10 cellular contexts compared by ENCODE assay signal in the genomic region with DNA sequence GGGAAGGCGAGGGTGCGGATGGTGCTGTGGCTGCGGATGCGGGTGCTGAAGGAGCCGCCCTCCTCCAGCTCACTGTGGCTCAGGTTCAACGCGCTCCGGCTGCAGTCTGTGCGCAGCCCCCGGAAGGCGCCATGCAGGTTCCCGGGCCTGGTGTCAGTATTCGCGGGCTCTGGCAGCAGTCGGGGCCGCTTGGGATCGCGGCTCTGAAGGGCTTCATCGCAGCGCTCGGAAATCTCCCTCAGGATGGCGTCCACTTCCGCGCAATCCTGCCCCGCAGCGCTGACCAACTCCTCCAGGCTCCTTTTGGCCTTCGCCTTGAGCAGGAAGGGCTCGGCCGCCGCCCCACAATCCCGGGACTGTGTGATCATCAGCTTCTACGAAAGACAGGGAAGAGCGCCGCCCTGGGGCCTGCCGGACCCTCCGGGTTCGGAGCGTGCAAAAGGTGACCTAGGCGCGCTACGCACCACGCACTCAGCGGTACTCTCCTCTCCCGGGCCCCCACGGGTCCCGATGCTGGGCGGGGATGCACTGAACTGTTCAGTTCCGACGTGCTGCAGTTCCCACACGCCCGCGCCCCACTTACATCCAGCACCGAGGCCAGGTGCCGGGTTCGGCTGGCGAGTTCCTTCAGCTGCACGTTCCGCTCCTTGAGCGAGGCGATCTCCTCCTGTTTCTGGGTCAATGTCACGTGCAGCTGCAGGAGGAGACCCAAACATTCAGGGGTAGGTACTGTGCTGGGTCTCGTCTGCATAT. TPM values are rescaled to one million over a fixed set of nuclear protein-coding genes. Genes with fewer than 3 reads are reported as not detected.
DNase-seq lines count a peak whose midpoint lies in the region; ATAC-seq, FAIRE-seq and TF ChIP-seq lines count a peak whose summit lies in the region.
"Had no signal": no experiment of that assay in that cellular context is flagged by ENCODE, and none has a peak within 500 bp of the region (broad histone marks: within the 10 kb centered on the region; RNA-seq: fewer than 3 reads in every experiment).

No MANE protein-coding gene starts in this region.

- peaks cover 75% of the 10 kb centered on the region for H3K27me3 ChIP-seq in adipocyte (replicated peaks; ENCODE audit: control insufficient read depth, insufficient read depth, low read length)

- H3K4me3 ChIP-seq in adipocyte (ENCODE audit: low read length) (peak overlapping the region; percentile 54), kidney (ENCODE audit: low read length in 2 of 2) (peak overlapping the region in 1 of 2 donors; percentile 11)

- H3K36me3 ChIP-seq in adipocyte (ENCODE audit: control insufficient read depth, insufficient read depth, low read length, severe bottlenecking) (no peaks in the 10 kb centered on the region), kidney (ENCODE audit: control insufficient read depth in 1 of 2, insufficient read depth in 2 of 2, low read length in 2 of 2) (no peaks in the 10 kb centered on the region)

- H3K4me3 Mint-ChIP-seq in activated CD4-positive, alpha-beta T cell treated with anti-CD3 and anti-CD28 coated beads for 36 hours, result peak overlapping the region; percentile 59
- peak overlapping the region; percentile 81 for H3K4me3 Mint-ChIP-seq in stimulated activated naive B cell treated with anti-CD40 and anti-IgM and Interleukin-4, amounts not matched to agents 10 μg/mL and 1 μg/mL and 100 μg/mL, for 72 hours

- POLR2A ChIA-PET in activated CD4-positive, alpha-beta T cell treated with anti-CD3 and anti-CD28 coated beads for 36 hours (lab: Charles Lee), result no interaction called here

- CTCF ChIA-PET in activated CD4-positive, alpha-beta T cell treated with anti-CD3 and anti-CD28 coated beads for 36 hours (lab: Charles Lee), result interaction anchor here (0.6 to 1.7 kb wide), 4 partner anchors 9 to 962 kb away, joined by 3 to 6 read pairs (median 4); no protein-coding TSS in a partner anchor

- peaks cover 57% of the 10 kb centered on the region for H3K27me3 Mint-ChIP-seq in activated CD4-positive, alpha-beta T cell treated with anti-CD3 and anti-CD28 coated beads for 36 hours
- H3K27me3 Mint-ChIP-seq in stimulated activated naive B cell treated with anti-CD40 and anti-IgM and Interleukin-4, amounts not matched to agents 10 μg/mL and 1 μg/mL and 100 μg/mL, for 72 hours, result peaks cover 61 to 78% of the 10 kb centered on the region in 2 donors

- H3K9me3 ChIP-seq in adipocyte (ENCODE audit: control insufficient read depth, low read length), result peaks cover 8% of the 10 kb centered on the region
- H3K9me3 ChIP-seq in kidney (ENCODE audit: control insufficient read depth in 1 of 2, low read length in 2 of 2), result no peaks in the 10 kb centered on the region

- peak; percentile 36 for DNase-seq in activated CD4-positive, alpha-beta T cell treated with anti-CD3 and anti-CD28 coated beads for 36 hours
- DNase-seq in activated CD4-positive, alpha-beta T cell treated with anti-CD3 and anti-CD28 coated beads, Interleukin-2, amount 50 U/mL, for 48 hours, result no peak
- DNase-seq in adipocyte (ENCODE audit: low read depth), result peak; percentile 21
- peak; percentile 78 for DNase-seq in kidney
- DNase-seq in stimulated activated naive B cell treated with anti-CD40 and anti-IgM and Interleukin-4, amounts not matched to agents 10 μg/mL and 1 μg/mL and 100 μg/mL, for 72 hours, result no peak
- no peak for DNase-seq in COR-L47 (lab: John Stamatoyannopoulos, UW)
- no peak for DNase-seq in occipital lobe (lab: John Stamatoyannopoulos, UW)
- DNase-seq: T1000 had no signal

- peaks cover 7% of the 10 kb centered on the region for H3K4me1 ChIP-seq in adipocyte (ENCODE audit: control insufficient read depth, insufficient read depth, low read length)
- H3K4me1 ChIP-seq in kidney (ENCODE audit: control insufficient read depth in 1 of 2, insufficient read depth in 1 of 2, low read depth in 1 of 2, low read length in 2 of 2), result peaks cover 0 to 8% of the 10 kb centered on the region in 2 donors

- no peaks in the 10 kb centered on the region for H3K36me3 Mint-ChIP-seq in activated CD4-positive, alpha-beta T cell treated with anti-CD3 and anti-CD28 coated beads for 36 hours (ENCODE audit: low read depth)
- no peaks in the 10 kb centered on the region for H3K36me3 Mint-ChIP-seq in stimulated activated naive B cell treated with anti-CD40 and anti-IgM and Interleukin-4, amounts not matched to agents 10 μg/mL and 1 μg/mL and 100 μg/mL, for 72 hours

- no peak overlapping the region for H3K9ac ChIP-seq in adipocyte (ENCODE audit: low read length)
- no peak overlapping the region for H3K9ac ChIP-seq in kidney (ENCODE audit: low read length in 2 of 2)

- peak; percentile 31 for ATAC-seq in activated CD4-positive, alpha-beta T cell treated with anti-CD3 and anti-CD28 coated beads for 36 hours
- peak; percentile 27 to 64 for ATAC-seq in stimulated activated naive B cell treated with anti-CD40 and anti-IgM and Interleukin-4, amounts not matched to agents 10 μg/mL and 1 μg/mL and 100 μg/mL, for 72 hours (replicated peaks)
- no peak for ATAC-seq in GM18868 (IDR thresholded peaks at IDR 0.05; ENCODE audit: unreplicated experiment)

- intact Hi-C loops in activated CD4-positive, alpha-beta T cell treated with anti-CD3 and anti-CD28 coated beads for 36 hours (cut with DNase I, micrococcal nuclease), result no loop called here
- intact Hi-C loops in kidney (cut with DNase I), result no loop called here

- no peak for FAIRE-seq in kidney (lab: Jason Lieb, UNC)
- FAIRE-seq: A204.1 had no signal

- no peaks in the 10 kb centered on the region for H3K9me3 Mint-ChIP-seq in activated CD4-positive, alpha-beta T cell treated with anti-CD3 and anti-CD28 coated beads for 36 hours (ENCODE audit: low read depth)
- peaks cover 3 to 5% of the 10 kb centered on the region in 2 donors for H3K9me3 Mint-ChIP-seq in stimulated activated naive B cell treated with anti-CD40 and anti-IgM and Interleukin-4, amounts not matched to agents 10 μg/mL and 1 μg/mL and 100 μg/mL, for 72 hours

- peaks cover 24% of the 10 kb centered on the region for H3K4me1 Mint-ChIP-seq in activated CD4-positive, alpha-beta T cell treated with anti-CD3 and anti-CD28 coated beads for 36 hours
- peaks cover 16 to 41% of the 10 kb centered on the region in 2 donors for H3K4me1 Mint-ChIP-seq in stimulated activated naive B cell treated with anti-CD40 and anti-IgM and Interleukin-4, amounts not matched to agents 10 μg/mL and 1 μg/mL and 100 μg/mL, for 72 hours

- no peak overlapping the region for H3K27ac Mint-ChIP-seq in activated CD4-positive, alpha-beta T cell treated with anti-CD3 and anti-CD28 coated beads for 36 hours
- H3K27ac Mint-ChIP-seq in stimulated activated naive B cell treated with anti-CD40 and anti-IgM and Interleukin-4, amounts not matched to agents 10 μg/mL and 1 μg/mL and 100 μg/mL, for 72 hours, result peak overlapping the region; percentile 80

- no peak overlapping the region for H3K27ac ChIP-seq in kidney (ENCODE audit: low read depth in 2 of 2, low read length in 2 of 2)

- TF ChIP-seq CTCF in kidney (IDR thresholded peaks at IDR 0.05; ENCODE audit: borderline replicate concordance, extremely low read depth, insufficient read depth), result no peak

RNA-seq across cellular contexts. Expression of a gene that starts 6.5 kb away (rescaled TPM):
- total RNA-seq in activated CD4-positive, alpha-beta T cell treated with anti-CD3 and anti-CD28 coated beads for 36 hours, result not detected
- 0.13 TPM for total RNA-seq in kidney
- polyA plus RNA-seq in kidney (ENCODE audit: insufficient read depth, low read depth, low replicate concordance), result not detected
- not detected for total RNA-seq in occipital lobe

RNA-seq across cellular contexts. Expression of a gene that starts 12.8 kb away (rescaled TPM):
- total RNA-seq in activated CD4-positive, alpha-beta T cell treated with anti-CD3 and anti-CD28 coated beads for 36 hours, result not detected
- 5.9 TPM for total RNA-seq in kidney
- polyA plus RNA-seq in kidney (ENCODE audit: insufficient read depth, low read depth, low replicate concordance), result 2.1 TPM
- 0.16 TPM for total RNA-seq in occipital lobe

RNA-seq across cellular contexts. Expression of a gene that starts 47.6 kb away (rescaled TPM):
- total RNA-seq in activated CD4-positive, alpha-beta T cell treated with anti-CD3 and anti-CD28 coated beads for 36 hours, result not detected
- total RNA-seq in kidney (not detected), occipital lobe (0.78 TPM)
- polyA plus RNA-seq in kidney (ENCODE audit: insufficient read depth, low read depth, low replicate concordance), result 0.88 TPM

Comparison
In these comparisons a context has a peak if more than half of its experiments do, and no peak if none do; other contexts are left out.
1. DNase-seq: peak in activated CD4-positive, alpha-beta T cell treated with anti-CD3 and anti-CD28 coated beads for 36 hours (single experiment), adipocyte (single experiment) and kidney (single experiment); none in activated CD4-positive, alpha-beta T cell treated with anti-CD3 and anti-CD28 coated beads, Interleukin-2, amount 50 U/mL, for 48 hours (0 of 2), stimulated activated naive B cell treated with anti-CD40 and anti-IgM and Interleukin-4, amounts not matched to agents 10 μg/mL and 1 μg/mL and 100 μg/mL, for 72 hours (single experiment), COR-L47 (single experiment) and occipital lobe (single experiment).